8 cellular contexts compared by ENCODE assay signal in the genomic region with DNA sequence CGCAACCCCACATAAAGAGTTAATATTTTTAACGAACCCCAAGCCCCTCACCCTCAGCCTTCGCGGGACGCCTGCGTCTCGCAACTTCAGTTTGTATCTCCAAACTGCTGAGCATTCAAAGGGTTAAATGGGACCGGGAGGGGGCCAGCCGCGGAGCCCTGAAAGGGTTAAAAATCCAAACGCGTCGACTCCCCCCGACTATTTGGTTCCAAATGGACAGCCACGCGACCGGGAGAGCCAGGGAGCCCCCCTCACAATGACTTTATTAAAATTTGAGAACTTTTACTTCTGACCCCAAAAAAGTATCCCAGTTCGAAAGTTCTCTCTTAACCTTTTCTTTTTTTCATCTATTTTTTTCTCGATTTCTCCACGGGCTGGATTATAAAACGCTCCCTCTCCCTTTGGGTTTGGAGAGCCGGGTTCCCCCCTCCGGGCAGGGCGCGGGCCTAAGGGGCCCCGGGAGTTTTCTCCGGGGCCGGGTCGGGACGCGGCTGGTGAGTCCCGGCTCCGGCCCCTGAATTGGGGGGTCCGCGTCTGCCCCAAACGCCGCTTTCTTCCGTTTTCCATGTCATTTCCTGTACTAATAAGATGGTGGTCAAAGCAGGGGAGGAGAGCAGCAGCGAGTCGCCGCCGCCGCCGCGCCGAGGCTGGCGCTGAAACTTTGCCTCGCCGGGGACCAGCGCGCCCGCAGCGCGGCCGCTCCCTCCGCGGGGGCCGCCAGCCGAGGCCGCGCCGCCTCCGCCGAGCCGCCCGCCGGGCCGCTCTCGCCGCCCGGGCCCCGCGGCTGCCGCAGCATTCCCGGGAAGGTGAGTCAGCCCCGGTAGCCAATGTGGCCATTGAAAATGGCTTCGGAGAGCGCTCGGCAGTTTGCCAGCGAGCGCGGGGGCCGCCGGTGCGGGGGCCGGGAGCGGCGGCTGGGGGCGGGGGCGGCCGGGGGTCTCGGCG. TPM values are rescaled to one million over a fixed set of nuclear protein-coding genes. Genes with fewer than 3 reads are reported as not detected.
DNase-seq lines count a peak whose midpoint lies in the region; ATAC-seq and TF ChIP-seq lines count a peak whose summit lies in the region.

A gene (plus strand): TSS at position 568 of the 945 bp plus-strand sequence. CDS start 35,128 bp downstream, outside the sequence.

- peaks cover 19% of the 10 kb centered on the region for H3K79me2 ChIP-seq in parathyroid adenoma

- H3K27me3 ChIP-seq in parathyroid adenoma (ENCODE audit: control insufficient read depth, insufficient read depth, low read length) (no peaks in the 10 kb centered on the region), vagina (no peaks in the 10 kb centered on the region)

- no peaks in the 10 kb centered on the region for H3K9me3 ChIP-seq in parathyroid adenoma (ENCODE audit: control insufficient read depth, low read length)
- no peaks in the 10 kb centered on the region for H3K9me3 ChIP-seq in vagina

- H3K27ac ChIP-seq in parathyroid adenoma (peak within 1 kb of the TSS; percentile 97), vagina (peak within 1 kb of the TSS; percentile 93)

- peak; percentile 42 for DNase-seq in COR-L47 (lab: John Stamatoyannopoulos, UW)
- DNase-seq in RKO (ENCODE audit: low spot score) = peak; percentile 79
- peak; percentile 62 for DNase-seq in activated naive CD8-positive, alpha-beta T cell treated with anti-CD3 and anti-CD28 coated beads, Interleukin-2, amount 50 U/mL, for 24 hours
- no peak for DNase-seq in cardiac septum (ENCODE audit: low spot score)
- DNase-seq in vagina (ENCODE audit: extremely low spot score in 2 of 2) = peak; percentile 67 to 85

- H3K9ac ChIP-seq in parathyroid adenoma = peak within 1 kb of the TSS; percentile 84

- no peak for TF ChIP-seq POLR2A in vagina (IDR thresholded peaks at IDR 0.05)

- H3K9me3 Mint-ChIP-seq in activated naive CD8-positive, alpha-beta T cell treated with anti-CD3 and anti-CD28 coated beads, Interleukin-2, amount 50 U/mL, for 24 hours = no peaks in the 10 kb centered on the region

- ATAC-seq in GM19372 (IDR thresholded peaks at IDR 0.05; ENCODE audit: low read depth, unreplicated experiment) (peak; percentile 32), HG03460 (IDR thresholded peaks at IDR 0.05; ENCODE audit: unreplicated experiment) (peak; percentile 31)
- peak; percentile 17 for ATAC-seq in activated naive CD8-positive, alpha-beta T cell treated with anti-CD3 and anti-CD28 coated beads, Interleukin-2, amount 50 U/mL, for 24 hours

- peaks cover 2% of the 10 kb centered on the region for H3K4me1 ChIP-seq in parathyroid adenoma
- peaks cover 40% of the 10 kb centered on the region for H3K4me1 ChIP-seq in vagina

- H3K27me3 Mint-ChIP-seq in activated naive CD8-positive, alpha-beta T cell treated with anti-CD3 and anti-CD28 coated beads, Interleukin-2, amount 50 U/mL, for 24 hours = peaks cover 24% of the 10 kb centered on the region

- peak within 1 kb of the TSS; percentile 83 for H3K4me3 Mint-ChIP-seq in activated naive CD8-positive, alpha-beta T cell treated with anti-CD3 and anti-CD28 coated beads, Interleukin-2, amount 50 U/mL, for 24 hours

- no peak for TF ChIP-seq CTCF in parathyroid adenoma (IDR thresholded peaks at IDR 0.05)
- no peak for TF ChIP-seq CTCF in vagina (IDR thresholded peaks at IDR 0.05)

- peaks cover 26% of the 10 kb centered on the region for H3K4me1 Mint-ChIP-seq in activated naive CD8-positive, alpha-beta T cell treated with anti-CD3 and anti-CD28 coated beads, Interleukin-2, amount 50 U/mL, for 24 hours

- peak within 1 kb of the TSS; percentile 97 for H2AFZ ChIP-seq in parathyroid adenoma

- intact Hi-C loops in cardiac septum (cut with DNase I) (loop anchor here (2.0 kb wide), 1 partner anchor 34 kb away; no protein-coding TSS in a partner anchor), vagina (cut with DNase I) (loop anchor here (5.0 kb wide), 1 partner anchor 61 kb away; no protein-coding TSS in a partner anchor)

- no peaks in the 10 kb centered on the region for H3K36me3 ChIP-seq in parathyroid adenoma (ENCODE audit: control insufficient read depth, insufficient read depth, low read length)
- no peaks in the 10 kb centered on the region for H3K36me3 ChIP-seq in vagina

- H3K4me2 ChIP-seq in parathyroid adenoma (ENCODE audit: low read length) = peak within 1 kb of the TSS; percentile 89

- H3K36me3 Mint-ChIP-seq in activated naive CD8-positive, alpha-beta T cell treated with anti-CD3 and anti-CD28 coated beads, Interleukin-2, amount 50 U/mL, for 24 hours (ENCODE audit: low read depth) = no peaks in the 10 kb centered on the region

- H3K27ac Mint-ChIP-seq in activated naive CD8-positive, alpha-beta T cell treated with anti-CD3 and anti-CD28 coated beads, Interleukin-2, amount 50 U/mL, for 24 hours = peak within 1 kb of the TSS; percentile 79

- peak within 1 kb of the TSS; percentile 73 for H3K4me3 ChIP-seq in parathyroid adenoma (ENCODE audit: low read depth, low read length)
- peak within 1 kb of the TSS; percentile 64 to 68 for H3K4me3 ChIP-seq in vagina

RNA-seq across cellular contexts. Expression of the gene that starts here (rescaled TPM):
- total RNA-seq in cardiac septum (20.7 TPM), vagina (15.2 TPM)
